In the genomic region with DNA sequence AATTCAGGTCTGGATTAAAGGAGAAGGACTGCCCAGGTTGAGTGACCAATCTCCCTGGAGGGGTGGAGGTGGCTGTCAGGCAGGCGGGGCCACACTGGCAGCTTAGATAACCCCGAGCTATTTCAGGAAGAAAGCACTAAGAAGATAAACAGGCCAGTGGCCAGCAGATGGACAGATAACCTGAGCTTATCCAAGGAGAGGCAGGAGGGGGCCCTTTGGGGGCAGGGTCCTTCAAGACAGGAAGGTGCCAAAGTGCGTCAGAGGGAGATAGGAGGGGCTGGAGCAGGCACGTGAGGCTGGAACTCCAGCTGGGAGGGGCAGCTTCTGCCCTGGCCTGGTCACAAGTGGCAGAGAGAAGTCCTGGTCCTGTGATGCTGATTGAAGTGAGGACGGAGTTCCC, we compare ENCODE assay signal across 2 cellular contexts.
A peak's percentile ranks its signal among the peaks of the same experiment; 100 is the strongest.
TF ChIP-seq lines count a peak whose summit lies in the region.

No MANE protein-coding gene starts in this region.

TF ChIP-seq in endothelial cell of umbilical vein, 7 proteins besides CTCF, POLR2A, EP300 and RAD21:
- no peak for TF ChIP-seq POLR2AphosphoS5 (IDR thresholded peaks at IDR 0.05; ENCODE audit: insufficient read depth, low read depth, low read length)
- TF ChIP-seq, protein P1, sequence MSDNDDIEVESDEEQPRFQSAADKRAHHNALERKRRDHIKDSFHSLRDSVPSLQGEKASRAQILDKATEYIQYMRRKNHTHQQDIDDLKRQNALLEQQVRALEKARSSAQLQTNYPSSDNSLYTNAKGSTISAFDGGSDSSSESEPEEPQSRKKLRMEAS (IDR thresholded peaks at IDR 0.05; ENCODE audit: insufficient read depth, insufficient read length) = peak; percentile 39
- peak; percentile 48 for TF ChIP-seq GATA2 (IDR thresholded peaks at IDR 0.05; ENCODE audit: insufficient read depth, insufficient read length, low read depth, low read length)

TF ChIP-seq in HepG2, 621 proteins besides CTCF, POLR2A, EP300 and RAD21:
- TF ChIP-seq ZNF326 (CRISPR knock-in tag; IDR thresholded peaks at IDR 0.05; ENCODE audit: borderline replicate concordance) (no peak), XRCC5 (optimal IDR thresholded peaks at IDR 0.05; ENCODE audit: low read length) (no peak)
- TF ChIP-seq, protein P2, sequence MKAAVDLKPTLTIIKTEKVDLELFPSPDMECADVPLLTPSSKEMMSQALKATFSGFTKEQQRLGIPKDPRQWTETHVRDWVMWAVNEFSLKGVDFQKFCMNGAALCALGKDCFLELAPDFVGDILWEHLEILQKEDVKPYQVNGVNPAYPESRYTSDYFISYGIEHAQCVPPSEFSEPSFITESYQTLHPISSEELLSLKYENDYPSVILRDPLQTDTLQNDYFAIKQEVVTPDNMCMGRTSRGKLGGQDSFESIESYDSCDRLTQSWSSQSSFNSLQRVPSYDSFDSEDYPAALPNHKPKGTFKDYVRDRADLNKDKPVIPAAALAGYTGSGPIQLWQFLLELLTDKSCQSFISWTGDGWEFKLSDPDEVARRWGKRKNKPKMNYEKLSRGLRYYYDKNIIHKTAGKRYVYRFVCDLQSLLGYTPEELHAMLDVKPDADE (CRISPR knock-in tag; IDR thresholded peaks at IDR 0.05) = no peak
